1 cellular context compared by ENCODE assay signal in the genomic region with DNA sequence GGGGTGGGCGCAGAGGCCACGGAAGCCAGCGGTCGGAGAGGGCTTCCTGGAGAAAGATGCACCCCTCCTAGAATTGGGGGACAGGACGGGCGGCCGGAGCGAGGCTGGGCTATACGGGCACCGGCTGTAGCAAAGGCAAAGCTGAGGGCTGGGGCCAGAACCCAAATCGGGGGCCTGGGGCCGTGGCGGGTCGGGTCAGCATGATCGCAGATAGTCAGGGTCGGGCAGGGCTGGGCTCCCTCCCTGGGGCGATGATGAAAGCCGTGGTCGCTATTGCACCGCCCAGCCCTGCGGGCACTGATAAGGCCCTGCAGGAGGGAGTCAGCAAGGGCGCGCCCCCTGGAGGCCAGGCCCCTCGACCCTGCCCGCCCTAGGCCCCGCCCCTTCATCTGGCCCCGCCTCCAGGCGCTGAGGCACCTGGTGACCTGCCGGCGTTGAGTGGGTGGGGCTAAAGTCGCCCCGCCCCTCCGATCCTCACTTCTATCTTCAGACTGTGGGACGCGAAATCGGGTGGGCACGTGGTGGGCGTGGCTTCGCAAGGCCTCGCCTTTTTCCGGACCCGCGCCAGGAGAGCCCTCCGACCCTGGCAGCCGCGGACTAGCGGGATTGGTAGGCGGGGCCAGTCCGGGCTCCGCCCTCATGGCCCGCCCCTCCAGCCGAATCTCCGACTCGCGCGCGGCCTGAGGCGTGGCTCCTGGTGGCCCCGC.
TF ChIP-seq lines count a peak whose summit lies in the region.

No MANE protein-coding gene starts in this region.

TF ChIP-seq in GM12878, 131 proteins besides CTCF, POLR2A, EP300 and RAD21 (continued from another document and continues in another):
- TF ChIP-seq NKRF (conservative IDR thresholded peaks at IDR 0.05): 0 out of 2 replicates have a peak, but pooled peaks have one; percentile 41
- no peak for TF ChIP-seq ZNF274 (IDR thresholded peaks at IDR 0.05; ENCODE audit: insufficient read depth, insufficient read length)
- peak; percentile 66; the same call in 1 of the 2 replicates for TF ChIP-seq GATAD2B (conservative IDR thresholded peaks at IDR 0.05; ENCODE audit: low read depth)
- no peak for TF ChIP-seq BMI1 (IDR thresholded peaks at IDR 0.05; ENCODE audit: borderline replicate concordance)
- no peak for TF ChIP-seq TCF12 (IDR thresholded peaks at IDR 0.05; ENCODE audit: low read depth, low read length)
- no peak for TF ChIP-seq PAX5 (IDR thresholded peaks at IDR 0.05; ENCODE audit: borderline replicate concordance, low read depth, low read length)
- no peak for TF ChIP-seq CEBPZ (IDR thresholded peaks at IDR 0.05; ENCODE audit: low read depth, low read length)
- no peak for TF ChIP-seq SMAD5 (IDR thresholded peaks at IDR 0.05; ENCODE audit: low read depth)
- TF ChIP-seq EED (IDR thresholded peaks at IDR 0.05; ENCODE audit: low read depth): no peak
- TF ChIP-seq, protein P1, sequence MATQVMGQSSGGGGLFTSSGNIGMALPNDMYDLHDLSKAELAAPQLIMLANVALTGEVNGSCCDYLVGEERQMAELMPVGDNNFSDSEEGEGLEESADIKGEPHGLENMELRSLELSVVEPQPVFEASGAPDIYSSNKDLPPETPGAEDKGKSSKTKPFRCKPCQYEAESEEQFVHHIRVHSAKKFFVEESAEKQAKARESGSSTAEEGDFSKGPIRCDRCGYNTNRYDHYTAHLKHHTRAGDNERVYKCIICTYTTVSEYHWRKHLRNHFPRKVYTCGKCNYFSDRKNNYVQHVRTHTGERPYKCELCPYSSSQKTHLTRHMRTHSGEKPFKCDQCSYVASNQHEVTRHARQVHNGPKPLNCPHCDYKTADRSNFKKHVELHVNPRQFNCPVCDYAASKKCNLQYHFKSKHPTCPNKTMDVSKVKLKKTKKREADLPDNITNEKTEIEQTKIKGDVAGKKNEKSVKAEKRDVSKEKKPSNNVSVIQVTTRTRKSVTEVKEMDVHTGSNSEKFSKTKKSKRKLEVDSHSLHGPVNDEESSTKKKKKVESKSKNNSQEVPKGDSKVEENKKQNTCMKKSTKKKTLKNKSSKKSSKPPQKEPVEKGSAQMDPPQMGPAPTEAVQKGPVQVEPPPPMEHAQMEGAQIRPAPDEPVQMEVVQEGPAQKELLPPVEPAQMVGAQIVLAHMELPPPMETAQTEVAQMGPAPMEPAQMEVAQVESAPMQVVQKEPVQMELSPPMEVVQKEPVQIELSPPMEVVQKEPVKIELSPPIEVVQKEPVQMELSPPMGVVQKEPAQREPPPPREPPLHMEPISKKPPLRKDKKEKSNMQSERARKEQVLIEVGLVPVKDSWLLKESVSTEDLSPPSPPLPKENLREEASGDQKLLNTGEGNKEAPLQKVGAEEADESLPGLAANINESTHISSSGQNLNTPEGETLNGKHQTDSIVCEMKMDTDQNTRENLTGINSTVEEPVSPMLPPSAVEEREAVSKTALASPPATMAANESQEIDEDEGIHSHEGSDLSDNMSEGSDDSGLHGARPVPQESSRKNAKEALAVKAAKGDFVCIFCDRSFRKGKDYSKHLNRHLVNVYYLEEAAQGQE (IDR thresholded peaks at IDR 0.05; ENCODE audit: low read depth, low read length): no peak
- no peak for TF ChIP-seq TBL1XR1 (IDR thresholded peaks at IDR 0.05; ENCODE audit: low read depth, low read length)
- TF ChIP-seq KAT2A (conservative IDR thresholded peaks at IDR 0.05; ENCODE audit: control insufficient read depth, low read depth, low read length): no peak
- no peak for TF ChIP-seq HCFC1 (IDR thresholded peaks at IDR 0.05; ENCODE audit: low read length)
- no peak for TF ChIP-seq IKZF2 (IDR thresholded peaks at IDR 0.05)
- TF ChIP-seq ZSCAN29 (IDR thresholded peaks at IDR 0.05): no peak
- no peak for TF ChIP-seq CUX1 (IDR thresholded peaks at IDR 0.05; ENCODE audit: insufficient replicate concordance, low read depth, low read length)
- TF ChIP-seq SP1 (IDR thresholded peaks at IDR 0.05; ENCODE audit: low read depth, low read length): no peak
- peak; percentile 85 for TF ChIP-seq RAD51 (IDR thresholded peaks at IDR 0.05)
- no peak for TF ChIP-seq SMC3 (IDR thresholded peaks at IDR 0.05; ENCODE audit: borderline replicate concordance, low read length)
- TF ChIP-seq, protein P2, sequence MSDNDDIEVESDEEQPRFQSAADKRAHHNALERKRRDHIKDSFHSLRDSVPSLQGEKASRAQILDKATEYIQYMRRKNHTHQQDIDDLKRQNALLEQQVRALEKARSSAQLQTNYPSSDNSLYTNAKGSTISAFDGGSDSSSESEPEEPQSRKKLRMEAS (IDR thresholded peaks at IDR 0.05; ENCODE audit: low read depth, low read length): peak; percentile 16; the same call in 1 of the 2 replicates
- TF ChIP-seq POLR2AphosphoS5 (IDR thresholded peaks at IDR 0.05; ENCODE audit: low read length): peak; percentile 18; the same call in 1 of the 2 replicates
- TF ChIP-seq, protein P3, sequence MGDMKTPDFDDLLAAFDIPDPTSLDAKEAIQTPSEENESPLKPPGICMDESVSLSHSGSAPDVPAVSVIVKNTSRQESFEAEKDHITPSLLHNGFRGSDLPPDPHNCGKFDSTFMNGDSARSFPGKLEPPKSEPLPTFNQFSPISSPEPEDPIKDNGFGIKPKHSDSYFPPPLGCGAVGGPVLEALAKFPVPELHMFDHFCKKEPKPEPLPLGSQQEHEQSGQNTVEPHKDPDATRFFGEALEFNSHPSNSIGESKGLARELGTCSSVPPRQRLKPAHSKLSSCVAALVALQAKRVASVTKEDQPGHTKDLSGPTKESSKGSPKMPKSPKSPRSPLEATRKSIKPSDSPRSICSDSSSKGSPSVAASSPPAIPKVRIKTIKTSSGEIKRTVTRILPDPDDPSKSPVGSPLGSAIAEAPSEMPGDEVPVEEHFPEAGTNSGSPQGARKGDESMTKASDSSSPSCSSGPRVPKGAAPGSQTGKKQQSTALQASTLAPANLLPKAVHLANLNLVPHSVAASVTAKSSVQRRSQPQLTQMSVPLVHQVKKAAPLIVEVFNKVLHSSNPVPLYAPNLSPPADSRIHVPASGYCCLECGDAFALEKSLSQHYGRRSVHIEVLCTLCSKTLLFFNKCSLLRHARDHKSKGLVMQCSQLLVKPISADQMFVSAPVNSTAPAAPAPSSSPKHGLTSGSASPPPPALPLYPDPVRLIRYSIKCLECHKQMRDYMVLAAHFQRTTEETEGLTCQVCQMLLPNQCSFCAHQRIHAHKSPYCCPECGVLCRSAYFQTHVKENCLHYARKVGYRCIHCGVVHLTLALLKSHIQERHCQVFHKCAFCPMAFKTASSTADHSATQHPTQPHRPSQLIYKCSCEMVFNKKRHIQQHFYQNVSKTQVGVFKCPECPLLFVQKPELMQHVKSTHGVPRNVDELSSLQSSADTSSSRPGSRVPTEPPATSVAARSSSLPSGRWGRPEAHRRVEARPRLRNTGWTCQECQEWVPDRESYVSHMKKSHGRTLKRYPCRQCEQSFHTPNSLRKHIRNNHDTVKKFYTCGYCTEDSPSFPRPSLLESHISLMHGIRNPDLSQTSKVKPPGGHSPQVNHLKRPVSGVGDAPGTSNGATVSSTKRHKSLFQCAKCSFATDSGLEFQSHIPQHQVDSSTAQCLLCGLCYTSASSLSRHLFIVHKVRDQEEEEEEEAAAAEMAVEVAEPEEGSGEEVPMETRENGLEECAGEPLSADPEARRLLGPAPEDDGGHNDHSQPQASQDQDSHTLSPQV (IDR thresholded peaks at IDR 0.05): no peak
- TF ChIP-seq POLR2AphosphoS2 (IDR thresholded peaks at IDR 0.05; ENCODE audit: low read depth, low read length): peak; percentile 65; the same call in 1 of the 2 replicates
- no peak for TF ChIP-seq ZBTB11 (CRISPR knock-in tag; IDR thresholded peaks at IDR 0.05)
- TF ChIP-seq BRCA1 (IDR thresholded peaks at IDR 0.05; ENCODE audit: low read depth, low read length): no peak
- peak; percentile 38; the same call in 1 of the 2 replicates for TF ChIP-seq MXI1 (IDR thresholded peaks at IDR 0.05; ENCODE audit: low read depth, low read length)
- no peak for TF ChIP-seq HDAC2 (IDR thresholded peaks at IDR 0.05)
- no peak for TF ChIP-seq ZZZ3 (IDR thresholded peaks at IDR 0.05; ENCODE audit: control insufficient read depth, insufficient read length, low read depth)
- no peak for TF ChIP-seq RUNX3 (IDR thresholded peaks at IDR 0.05; ENCODE audit: low read length)
- TF ChIP-seq ETV6 (conservative IDR thresholded peaks at IDR 0.05 in 1 of 2, IDR thresholded peaks at IDR 0.05 in 1 of 2; ENCODE audit: borderline replicate concordance in 1 of 2, low read depth in 1 of 2): no peak
- TF ChIP-seq MEF2A (IDR thresholded peaks at IDR 0.05; ENCODE audit: insufficient read depth, low read depth, low read length): no peak
